19 cellular contexts compared by ENCODE assay signal in genomic region chr6:32298632-32299336, GRCh38.
DNase-seq lines count a peak whose midpoint lies in the region; ATAC-seq and TF ChIP-seq lines count a peak whose summit lies in the region.
"Had no signal": no experiment of that assay in that cellular context is flagged by ENCODE, and none has a peak within 500 bp of the region (broad histone marks: within the 10 kb centered on the region; RNA-seq: fewer than 3 reads in every experiment).

No MANE protein-coding gene starts in this region.

- CTCF ChIA-PET in BJ (lab: Yijun Ruan, JAX): no interaction called here

- no peaks in the 10 kb centered on the region for H3K79me1 ChIP-seq in mesenchymal stem cell (replicated peaks; ENCODE audit: low read length, poor library complexity, severe bottlenecking)

- no peak overlapping the region for H3K4me2 ChIP-seq in mesenchymal stem cell (ENCODE audit: low read length, poor library complexity, severe bottlenecking)

- no peak for TF ChIP-seq EP300 in gastroesophageal sphincter (IDR thresholded peaks at IDR 0.05)

- no peak for ATAC-seq in gastroesophageal sphincter
- ATAC-seq: Right ventricle myocardium inferior had no signal

- H2BK12ac ChIP-seq in mesenchymal stem cell (ENCODE audit: low read length in 2 of 2): no peak overlapping the region

- no peaks in the 10 kb centered on the region for H3K36me3 ChIP-seq in BJ (ENCODE audit: control insufficient read depth, insufficient read depth, low read length)
- no peaks in the 10 kb centered on the region for H3K36me3 ChIP-seq in mesenchymal stem cell (ENCODE audit: control insufficient read depth in 1 of 2, insufficient read depth in 2 of 2, low read depth in 1 of 2, low read length in 2 of 2)
- H3K36me3 ChIP-seq in gastroesophageal sphincter: no peaks in the 10 kb centered on the region
- H3K36me3 ChIP-seq: ovary, sigmoid colon had no signal

- H4K91ac ChIP-seq in mesenchymal stem cell (ENCODE audit: low read length): no peak overlapping the region

- WGBS in mesenchymal stem cell: 0% methylated on average over 1 of the region's 3 CpGs
- WGBS in gastroesophageal sphincter (ENCODE audit: low coverage in 1 of 2), 2 donors: 30 to 43% methylated on average over 3 of the region's 3 CpGs

- no peaks in the 10 kb centered on the region for H3K4me1 ChIP-seq in mesenchymal stem cell (ENCODE audit: control insufficient read depth, insufficient read depth, low read depth, low read length)
- H3K4me1 ChIP-seq in gastroesophageal sphincter: no peaks in the 10 kb centered on the region
- H3K4me1 ChIP-seq: sigmoid colon had no signal

- POLR2A ChIA-PET in BJ (lab: Charles Lee): no interaction called here

- no peak overlapping the region for H3K9ac ChIP-seq in mesenchymal stem cell (ENCODE audit: low read length)

- H2BK120ac ChIP-seq in mesenchymal stem cell (ENCODE audit: low read depth, low read length): no peak overlapping the region

- H3K4me3 ChIP-seq in BJ (ENCODE audit: low read depth, low read length): no peak overlapping the region
- H3K4me3 ChIP-seq in mesenchymal stem cell (ENCODE audit: insufficient read depth in 1 of 2, low read depth in 1 of 2, low read length in 2 of 2): no peak overlapping the region
- H3K4me3 ChIP-seq in gastroesophageal sphincter: no peak overlapping the region
- H3K4me3 ChIP-seq: lung, ovary, sigmoid colon had no signal

- no peak overlapping the region for H3K27ac ChIP-seq in mesenchymal stem cell (ENCODE audit: low read length, poor library complexity, severe bottlenecking)
- no peak overlapping the region for H3K27ac ChIP-seq in gastroesophageal sphincter
- H3K27ac ChIP-seq: ovary, sigmoid colon had no signal

- H3K4ac ChIP-seq in mesenchymal stem cell (ENCODE audit: low read depth in 1 of 2, low read length in 2 of 2): no peak overlapping the region

- no peaks in the 10 kb centered on the region for H3K9me3 ChIP-seq in mesenchymal stem cell (ENCODE audit: control insufficient read depth, low read length)
- no peaks in the 10 kb centered on the region for H3K9me3 ChIP-seq in gastroesophageal sphincter
- H3K9me3 ChIP-seq: ovary, sigmoid colon had no signal

- H2AK5ac ChIP-seq in mesenchymal stem cell (ENCODE audit: low read length, severe bottlenecking): no peak overlapping the region

- DNase-seq in BJ (ENCODE audit: low read depth) (peak; percentile 9), HS-27A (ENCODE audit: low read depth) (peak; percentile 23), dermis blood vessel endothelial cell (peak; percentile 8), mesenchymal stem cell (peak; percentile 53), occipital lobe (lab: John Stamatoyannopoulos, UW) (no peak), activated gamma-delta T cell treated with Interleukin-2 at 50 U/mL for 16 hours (no peak)
- DNase-seq in stimulated activated naive CD4-positive, alpha-beta T cell (lab: John Stamatoyannopoulos, UW): no peak
- DNase-seq: activated CD4-positive, alpha-beta T cell treated with anti-CD3 and anti-CD28 coated beads for 4 hours; activated naive CD4-positive, alpha-beta T cell treated with anti-CD3 and anti-CD28 coated beads for 36 hours; COR-L47; GF-D8; head of caudate nucleus; MM.1S; NCI-H226; ovary; sigmoid colon had no signal

- H3K23ac ChIP-seq in mesenchymal stem cell (ENCODE audit: low read length in 2 of 2): no peak overlapping the region

- H2BK5ac ChIP-seq in mesenchymal stem cell (ENCODE audit: low read depth, low read length, poor library complexity, severe bottlenecking): no peak overlapping the region

- no peak overlapping the region for H4K8ac ChIP-seq in mesenchymal stem cell (ENCODE audit: low read length)

- no peak overlapping the region for H2BK15ac ChIP-seq in mesenchymal stem cell (ENCODE audit: low read depth, poor library complexity, severe bottlenecking)

- TF ChIP-seq CTCF in BJ (IDR thresholded peaks at IDR 0.05; ENCODE audit: insufficient read depth, low read depth, low read length): no peak
- TF ChIP-seq CTCF in gastroesophageal sphincter (IDR thresholded peaks at IDR 0.05): no peak

- no peak for TF ChIP-seq POLR2A in gastroesophageal sphincter (IDR thresholded peaks at IDR 0.05)

- H3K27me3 ChIP-seq in BJ (ENCODE audit: control insufficient read depth, insufficient read depth, low read length): no peaks in the 10 kb centered on the region
- no peaks in the 10 kb centered on the region for H3K27me3 ChIP-seq in mesenchymal stem cell (ENCODE audit: control insufficient read depth in 1 of 2, insufficient read depth in 1 of 2, low read length in 2 of 2)
- no peaks in the 10 kb centered on the region for H3K27me3 ChIP-seq in gastroesophageal sphincter
- H3K27me3 ChIP-seq: ovary, sigmoid colon had no signal

- H3K18ac ChIP-seq in mesenchymal stem cell (ENCODE audit: low read depth in 1 of 2, low read length in 2 of 2): no peak overlapping the region

- no peak overlapping the region for H2AFZ ChIP-seq in mesenchymal stem cell (ENCODE audit: low read depth, low read length)

- H3K14ac ChIP-seq in mesenchymal stem cell (ENCODE audit: low read length in 2 of 2): no peak overlapping the region

Comparison
In these comparisons a context has a peak if more than half of its experiments do, and no peak if none do; other contexts are left out.
1. DNase-seq: peak in BJ (single experiment), HS-27A (single experiment), dermis blood vessel endothelial cell (single experiment) and mesenchymal stem cell (single experiment); none in occipital lobe (single experiment), stimulated activated naive CD4-positive, alpha-beta T cell (0 of 6) and activated gamma-delta T cell treated with Interleukin-2 at 50 U/mL for 16 hours (single experiment).